In the genomic region with DNA sequence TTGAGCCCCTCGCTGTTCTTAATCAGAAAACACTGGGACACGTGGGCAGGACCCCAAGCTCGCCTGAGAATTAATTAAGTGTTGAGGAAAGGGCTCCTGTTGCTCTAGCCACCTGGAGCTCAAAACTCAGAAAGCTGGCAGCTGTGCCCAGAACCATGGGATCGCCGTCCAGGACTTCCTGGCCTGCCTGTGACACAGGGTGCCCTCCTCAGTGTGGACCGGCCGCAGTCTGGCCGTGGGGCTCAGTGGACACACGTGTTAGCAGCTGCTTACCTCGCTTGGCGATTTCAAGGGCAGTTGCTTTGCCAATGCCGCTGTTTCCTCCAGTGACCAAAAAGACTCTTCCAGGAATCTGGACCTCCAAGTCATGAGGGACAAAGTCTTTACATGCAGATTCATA, we compare ENCODE assay signal across 26 cellular contexts. TPM values are rescaled to one million over a fixed set of nuclear protein-coding genes. Genes with fewer than 3 reads are reported as not detected.
"Had no signal": no experiment of that assay in that cellular context is flagged by ENCODE, and none has a peak within 500 bp of the region (broad histone marks: within the 10 kb centered on the region; RNA-seq: fewer than 3 reads in every experiment).

No MANE protein-coding gene starts in this region.

- H3K4me3 Mint-ChIP-seq: activated CD4-positive, alpha-beta T cell treated with anti-CD3 and anti-CD28 coated beads for 36 hours; activated CD8-positive, alpha-beta T cell treated with anti-CD3 and anti-CD28 coated beads for 36 hours; activated naive CD4-positive, alpha-beta T cell treated with anti-CD3 and anti-CD28 coated beads, Interleukin-2, amount 50 U/mL, for 24 hours; activated T-helper 1 cell treated with anti-CD3 and anti-CD28 coated beads, Interleukin-12 subunit alpha, Interleukin-12 subunit beta, Interleukin-2, Interleukin-4 antibody, amounts not matched to agents 30 ng/mL and 10 ng/mL and 1 ng/mL, durations not matched to agents 14 hours and 24 hours and 36 hours; brain; T-cell had no signal

- H3K27ac ChIP-seq: SK-N-MC, WERI-Rb-1 had no signal

- H3K36me3 ChIP-seq: WERI-Rb-1 had no signal

- H3K4me3 ChIP-seq: SK-N-MC had no signal

- FAIRE-seq: astrocyte had no signal

- H3K27me3 Mint-ChIP-seq: activated CD4-positive, alpha-beta T cell treated with anti-CD3 and anti-CD28 coated beads for 36 hours; activated CD8-positive, alpha-beta T cell treated with anti-CD3 and anti-CD28 coated beads for 36 hours; activated naive CD4-positive, alpha-beta T cell treated with anti-CD3 and anti-CD28 coated beads, Interleukin-2, amount 50 U/mL, for 24 hours; T-cell had no signal

- H3K9me3 Mint-ChIP-seq: activated CD8-positive, alpha-beta T cell treated with anti-CD3 and anti-CD28 coated beads for 36 hours; activated naive CD4-positive, alpha-beta T cell treated with anti-CD3 and anti-CD28 coated beads, Interleukin-2, amount 50 U/mL, for 24 hours; activated T-helper 1 cell treated with anti-CD3 and anti-CD28 coated beads, Interleukin-12 subunit alpha, Interleukin-12 subunit beta, Interleukin-2, Interleukin-4 antibody, amounts not matched to agents 30 ng/mL and 10 ng/mL and 1 ng/mL, durations not matched to agents 14 hours and 24 hours and 36 hours; brain; T-cell had no signal

- H3K36me3 Mint-ChIP-seq: activated naive CD4-positive, alpha-beta T cell treated with anti-CD3 and anti-CD28 coated beads, Interleukin-2, amount 50 U/mL, for 24 hours; brain had no signal

- DNase-seq: activated CD4-positive, alpha-beta T cell treated with anti-CD3 and anti-CD28 coated beads for 36 hours; activated CD8-positive, alpha-beta memory T cell treated with anti-CD3 and anti-CD28 coated beads, Interleukin-2, amount 50 U/mL, for 4 hours; activated CD8-positive, alpha-beta T cell treated with anti-CD3 and anti-CD28 coated beads for 36 hours; activated effector memory CD4-positive, alpha-beta T cell treated with Interleukin-2 at 50 U/mL for 16 hours; activated naive CD4-positive, alpha-beta T cell; activated T-cell treated with anti-CD3 and anti-CD28 coated beads, Interleukin-2, amount 50 U/mL, for 1 hour; amygdala; Kasumi-1; NCI-H1105 treated with DMSO at 0.1 percent for 48 hours; NCI-H1436 treated with DMSO at 0.1 percent for 48 hours; NCI-H187; NCI-H2081; NCI-H446; NCI-H526; NCI-H774; NK-92 treated with Interleukin-12 subunit alpha and Interleukin-12 subunit beta, amount 100 ng/mL, for 24 hours; OCI-M1; RPMI8226; T-cell; WERI-Rb-1 had no signal

- H3K27ac Mint-ChIP-seq: activated CD4-positive, alpha-beta T cell treated with anti-CD3 and anti-CD28 coated beads for 36 hours; activated CD8-positive, alpha-beta T cell treated with anti-CD3 and anti-CD28 coated beads for 36 hours had no signal

RNA-seq across cellular contexts. Expression of a gene that starts 45.7 kb away (rescaled TPM):
- total RNA-seq: T-helper 2 cell treated with Interferon-gamma antibody and Interleukin-4, amounts not matched to agents 100 ng/mL and 5 ng/mL, for 36 hours had no signal
